Comparison of ENCODE assay signal across 19 cellular contexts in genomic region chr1:113881661-113882060, GRCh38. TPM values are rescaled to one million over a fixed set of nuclear protein-coding genes. Genes with fewer than 3 reads are reported as not detected.
DNase-seq lines count a peak whose midpoint lies in the region; ATAC-seq and TF ChIP-seq lines count a peak whose summit lies in the region.
"Had no signal": no experiment of that assay in that cellular context is flagged by ENCODE, and none has a peak within 500 bp of the region (broad histone marks: within the 10 kb centered on the region; RNA-seq: fewer than 3 reads in every experiment).

No MANE protein-coding gene starts in this region.

- H3K23ac ChIP-seq in mesenchymal stem cell (ENCODE audit: low read length in 2 of 2): no peak overlapping the region

- no peaks in the 10 kb centered on the region for H3K79me1 ChIP-seq in mesenchymal stem cell (replicated peaks; ENCODE audit: low read length, poor library complexity, severe bottlenecking)

- H3K36me3 ChIP-seq in BLaER1 treated with 17β-estradiol and CSF1 and Interleukin-3, amounts not matched to agents 10 nM and 100 nM: peaks cover 0 to 17% (median 0%) of the 10 kb centered on the region in 11 experiments; a peak in 4 of 22 replicates
- H3K36me3 ChIP-seq in KOPT-K1 (ENCODE audit: insufficient read depth, low read length): no peaks in the 10 kb centered on the region
- H3K36me3 ChIP-seq in neutrophil: no peaks in the 10 kb centered on the region
- no peaks in the 10 kb centered on the region for H3K36me3 ChIP-seq in mesenchymal stem cell (ENCODE audit: control insufficient read depth in 1 of 2, insufficient read depth in 2 of 2, low read depth in 1 of 2, low read length in 2 of 2)
- H3K36me3 ChIP-seq: HAP-1, MG63 had no signal

- no peak overlapping the region for H2BK5ac ChIP-seq in mesenchymal stem cell (ENCODE audit: low read depth, low read length, poor library complexity, severe bottlenecking)

- no peak overlapping the region for H3K9ac ChIP-seq in BLaER1 treated with 17β-estradiol and CSF1 and Interleukin-3, amounts not matched to agents 10 nM and 100 nM
- no peak overlapping the region for H3K9ac ChIP-seq in mesenchymal stem cell (ENCODE audit: low read length)

- peak overlapping the region in 1 of 11 experiments; percentile 56; a peak in 1 of 22 replicates for H3K27ac ChIP-seq in BLaER1 treated with 17β-estradiol and CSF1 and Interleukin-3, amounts not matched to agents 10 nM and 100 nM
- H3K27ac ChIP-seq in KOPT-K1 (ENCODE audit: low read depth, low read length, poor library complexity, severe bottlenecking): peak overlapping the region; percentile 64
- peak overlapping the region; percentile 83 for H3K27ac ChIP-seq in neutrophil
- no peak overlapping the region for H3K27ac ChIP-seq in mesenchymal stem cell (ENCODE audit: low read length, poor library complexity, severe bottlenecking)
- H3K27ac ChIP-seq: C4-2B had no signal

- no peak overlapping the region for H3K4me3 ChIP-seq in BLaER1 treated with 17β-estradiol and CSF1 and Interleukin-3, amounts not matched to agents 10 nM and 100 nM
- H3K4me3 ChIP-seq in neutrophil (ENCODE audit: low read depth in 1 of 2, low read length in 1 of 2) (no peak overlapping the region), mesenchymal stem cell (ENCODE audit: insufficient read depth in 1 of 2, low read depth in 1 of 2, low read length in 2 of 2) (no peak overlapping the region)
- H3K4me3 ChIP-seq: HAP-1, MG63 had no signal

- H3K4me2 ChIP-seq in BLaER1 treated with 17β-estradiol and CSF1 and Interleukin-3, amounts not matched to agents 10 nM and 100 nM: peak overlapping the region in 8 of 11 experiments; percentile 18 to 50 (median 42); a peak in 11 of 22 replicates
- H3K4me2 ChIP-seq in mesenchymal stem cell (ENCODE audit: low read length, poor library complexity, severe bottlenecking): no peak overlapping the region

- H3K9me3 ChIP-seq in BLaER1 treated with 17β-estradiol and CSF1 and Interleukin-3, amounts not matched to agents 10 nM and 100 nM (replicated peaks in 1 of 11): peaks cover 0 to 12% (median 10%) of the 10 kb centered on the region in 11 experiments; a peak in 9 of 22 replicates
- no peaks in the 10 kb centered on the region for H3K9me3 ChIP-seq in KOPT-K1 (ENCODE audit: insufficient read depth, low read length, poor library complexity, severe bottlenecking)
- no peaks in the 10 kb centered on the region for H3K9me3 ChIP-seq in neutrophil
- no peaks in the 10 kb centered on the region for H3K9me3 ChIP-seq in mesenchymal stem cell (ENCODE audit: control insufficient read depth, low read length)
- H3K9me3 ChIP-seq: HAP-1, MG63 had no signal

- no peak overlapping the region for H3K18ac ChIP-seq in mesenchymal stem cell (ENCODE audit: low read depth in 1 of 2, low read length in 2 of 2)

- no peak overlapping the region for H2AFZ ChIP-seq in mesenchymal stem cell (ENCODE audit: low read depth, low read length)

- no peaks in the 10 kb centered on the region for H4K20me1 ChIP-seq in BLaER1 treated with 17β-estradiol and CSF1 and Interleukin-3, amounts not matched to agents 10 nM and 100 nM

- H2AK5ac ChIP-seq in mesenchymal stem cell (ENCODE audit: low read length, severe bottlenecking): no peak overlapping the region

- H3K4me1 ChIP-seq in BLaER1 treated with 17β-estradiol and CSF1 and Interleukin-3, amounts not matched to agents 10 nM and 100 nM: peaks cover 8 to 41% (median 28%) of the 10 kb centered on the region in 10 experiments; a peak in 18 of 20 replicates
- H3K4me1 ChIP-seq in neutrophil (ENCODE audit: control insufficient read depth in 1 of 2, insufficient read depth in 1 of 2, low read depth in 1 of 2, low read length in 1 of 2): peaks cover 34 to 59% of the 10 kb centered on the region in 2 experiments
- H3K4me1 ChIP-seq in mesenchymal stem cell (ENCODE audit: control insufficient read depth, insufficient read depth, low read depth, low read length): peaks cover 1% of the 10 kb centered on the region
- H3K4me1 ChIP-seq: HAP-1 had no signal

- DNase-seq in cerebellar cortex (ENCODE audit: low spot score) (peak; percentile 91), midbrain (lab: John Stamatoyannopoulos, UW) (no peak), mesenchymal stem cell (no peak), NCI-H2081 treated with DMSO at 0.1 percent for 48 hours (lab: John Stamatoyannopoulos, UW) (no peak)
- DNase-seq: COR-L47, DMS53, KBM-7, MG63, NCI-H1092 treated with DMSO at 0.1 percent for 48 hours, NCI-H1694, NCI-H748 treated with DMSO at 0.1 percent for 48 hours had no signal

- no peak overlapping the region for H4K91ac ChIP-seq in mesenchymal stem cell (ENCODE audit: low read length)

- no peak for ATAC-seq in GM18909 (IDR thresholded peaks at IDR 0.05; ENCODE audit: poor library complexity, unreplicated experiment)
- ATAC-seq: Panc1, Right ventricle myocardium inferior had no signal

- no peak overlapping the region for H2BK12ac ChIP-seq in mesenchymal stem cell (ENCODE audit: low read length in 2 of 2)

- H2BK15ac ChIP-seq in mesenchymal stem cell (ENCODE audit: low read depth, poor library complexity, severe bottlenecking): no peak overlapping the region

- no peak overlapping the region for H2BK120ac ChIP-seq in mesenchymal stem cell (ENCODE audit: low read depth, low read length)

- TF ChIP-seq CTCF in neutrophil (IDR thresholded peaks at IDR 0.05): no peak

- no peak overlapping the region for H3K14ac ChIP-seq in mesenchymal stem cell (ENCODE audit: low read length in 2 of 2)

- no peaks in the 10 kb centered on the region for H3K27me3 ChIP-seq in BLaER1 treated with 17β-estradiol and CSF1 and Interleukin-3, amounts not matched to agents 10 nM and 100 nM
- no peaks in the 10 kb centered on the region for H3K27me3 ChIP-seq in neutrophil
- no peaks in the 10 kb centered on the region for H3K27me3 ChIP-seq in mesenchymal stem cell (ENCODE audit: control insufficient read depth in 1 of 2, insufficient read depth in 1 of 2, low read length in 2 of 2)
- H3K27me3 ChIP-seq: MG63 had no signal

- no peak overlapping the region for H3K4ac ChIP-seq in mesenchymal stem cell (ENCODE audit: low read depth in 1 of 2, low read length in 2 of 2)

- WGBS in mesenchymal stem cell: 91% methylated on average over 2 of the region's 2 CpGs

- H4K8ac ChIP-seq in mesenchymal stem cell (ENCODE audit: low read length): no peak overlapping the region

RNA-seq across cellular contexts. Expression of gene BCL2L15, which starts 5.7 kb away (rescaled TPM):
- 0.03 TPM for polyA plus RNA-seq in mesenchymal stem cell (2013, experiment 1 of 2)
- polyA plus RNA-seq in mesenchymal stem cell (2013, experiment 2 of 2): 0.10 TPM

RNA-seq across cellular contexts. Expression of gene PTPN22, which starts 10.1 kb away (rescaled TPM):
- polyA plus RNA-seq in mesenchymal stem cell (2013, experiment 1 of 2): 0.07 TPM
- 0.10 TPM for polyA plus RNA-seq in mesenchymal stem cell (2013, experiment 2 of 2)

RNA-seq across cellular contexts. Expression of gene AP4B1, which starts 22.9 kb away (rescaled TPM):
- polyA plus RNA-seq in mesenchymal stem cell (2013, experiment 1 of 2): 5.4 TPM
- 6.2 TPM for polyA plus RNA-seq in mesenchymal stem cell (2013, experiment 2 of 2)

RNA-seq across cellular contexts. Expression of gene DCLRE1B, which starts 23.5 kb away (rescaled TPM):
- polyA plus RNA-seq in mesenchymal stem cell (2013, experiment 1 of 2): 5.4 TPM
- 5.4 TPM for polyA plus RNA-seq in mesenchymal stem cell (2013, experiment 2 of 2)

RNA-seq across cellular contexts. Expression of gene HIPK1, which starts 47.5 kb away (rescaled TPM):
- 21.0 TPM for polyA plus RNA-seq in mesenchymal stem cell (2013, experiment 1 of 2)
- 20.0 TPM for polyA plus RNA-seq in mesenchymal stem cell (2013, experiment 2 of 2)
